8 cellular contexts compared by ENCODE assay signal in genomic region chr7:118183586-118184391, GRCh38.
A peak's percentile ranks its signal among the peaks of the same experiment; 100 is the strongest.
DNase-seq lines count a peak whose midpoint lies in the region; ATAC-seq and TF ChIP-seq lines count a peak whose summit lies in the region.

Gene LSM8, plus strand, starts transcription at chr7:118184164. Its CDS starts 60 bp downstream, at chr7:118184224.

- DNase-seq in AG09319 (ENCODE audit: extremely low read depth, low read depth) (peak; percentile 98), NCI-H446 treated with DMSO at 0.1 percent for 48 hours (lab: John Stamatoyannopoulos, UW) (peak; percentile 93), cerebellar cortex (ENCODE audit: low spot score) (peak; percentile 97), iris pigment epithelial cell (ENCODE audit: low read depth) (peak; percentile 98)
- peak; percentile 94 for DNase-seq in stimulated activated CD4-positive, alpha-beta T cell treated with anti-CD3 and anti-CD28 coated beads, Interleukin-12 subunit alpha, Interleukin-12 subunit beta, amount 100 ng/mL, for 24 hours (ENCODE audit: low read depth in 2 of 2)

- no peak for TF ChIP-seq CTCF in AG09319 (IDR thresholded peaks at IDR 0.05; ENCODE audit: low read depth, low read length)

- peak; percentile 99 for ATAC-seq in GM19035 (IDR thresholded peaks at IDR 0.05; ENCODE audit: unreplicated experiment)
- ATAC-seq in HG03354 (IDR thresholded peaks at IDR 0.05; ENCODE audit: poor library complexity, severe bottlenecking, unreplicated experiment), result peak; percentile 98
- peak; percentile 99 for ATAC-seq in activated CD4-positive, CD25-positive, alpha-beta regulatory T cell treated with anti-CD3 and anti-CD28 coated beads, Interleukin-2, amount 50 U/mL, for 24 hours

Comparison
In these comparisons a context has a peak if more than half of its experiments do, and no peak if none do; other contexts are left out.
1. Peak in every context shown above with its lines: DNase-seq and ATAC-seq.